11 cellular contexts compared by ENCODE assay signal in genomic region chr15:79965836-79966630, GRCh38. TPM values are rescaled to one million over a fixed set of nuclear protein-coding genes. Genes with fewer than 3 reads are reported as not detected.
DNase-seq lines count a peak whose midpoint lies in the region; ATAC-seq, FAIRE-seq and TF ChIP-seq lines count a peak whose summit lies in the region.
"Had no signal": no experiment of that assay in that cellular context is flagged by ENCODE, and none has a peak within 500 bp of the region (broad histone marks: within the 10 kb centered on the region; RNA-seq: fewer than 3 reads in every experiment).

No MANE protein-coding gene starts in this region.

- no TSS peak for BruUV-seq in OCI-LY7 (replicated peaks; lab: Mats Ljungman, UMichigan)

- no peaks in the 10 kb centered on the region for H3K9me3 Mint-ChIP-seq in endothelial cell (ENCODE audit: unreplicated experiment)

- POLR2A ChIA-PET in A549 (lab: Yijun Ruan, JAX) (interaction anchor here (3.8 kb wide), 1 partner anchor 43 kb away, joined by 33 read pairs; no protein-coding TSS in a partner anchor), OCI-LY7 (lab: Charles Lee) (interaction anchor here (4.3 kb wide), 1 partner anchor 43 kb away, joined by 21 read pairs; no protein-coding TSS in a partner anchor)

- no peaks in the 10 kb centered on the region for H3K36me3 Mint-ChIP-seq in endothelial cell (ENCODE audit: low read depth, unreplicated experiment)

- TF ChIP-seq RAD21 in A549 (conservative IDR thresholded peaks at IDR 0.05 in 1 of 2, IDR thresholded peaks at IDR 0.05 in 1 of 2), result peak in 1 of 2 experiments; percentile 16; a peak in 1 of 5 replicates

- WGBS in A549 (ENCODE audit: missing lambda C conversion rate), result 2% methylated on average over 4 of the region's 4 CpGs

- H3K27ac ChIP-seq in A549 (peak overlapping the region; percentile 79 to 80), OCI-LY7 (ENCODE audit: low read depth, low read length, poor library complexity, severe bottlenecking) (no peak overlapping the region)

- H2AFZ ChIP-seq in OCI-LY7 (ENCODE audit: low read length), result peak overlapping the region; percentile 97; the same call in 1 of the 2 replicates

- H3K79me2 ChIP-seq in OCI-LY7 (ENCODE audit: insufficient read depth, low read depth, low read length), result no peaks in the 10 kb centered on the region

- H3K27me3 Mint-ChIP-seq in endothelial cell (ENCODE audit: unreplicated experiment), result no peaks in the 10 kb centered on the region

- TF ChIP-seq CTCF in A549 (IDR thresholded peaks at IDR 0.05), result no peak
- TF ChIP-seq CTCF in GM12864 (IDR thresholded peaks at IDR 0.05; ENCODE audit: low read depth, low read length, missing control alignments), result no peak
- no peak for TF ChIP-seq CTCF in OCI-LY7 (conservative IDR thresholded peaks at IDR 0.05; ENCODE audit: low read length)
- TF ChIP-seq CTCF in endothelial cell (IDR thresholded peaks at IDR 0.05; ENCODE audit: unreplicated experiment), result no peak

- H3K4me1 Mint-ChIP-seq in endothelial cell (ENCODE audit: unreplicated experiment), result peaks cover 36% of the 10 kb centered on the region

- TF ChIP-seq POLR2A in A549 (IDR thresholded peaks at IDR 0.05; ENCODE audit: low read length), result no peak

- no peaks in the 10 kb centered on the region for H4K20me1 ChIP-seq in OCI-LY7 (ENCODE audit: insufficient read depth, low read length)

- H3K4me2 ChIP-seq in A549, result peak overlapping the region; percentile 83
- no peak overlapping the region for H3K4me2 ChIP-seq in OCI-LY7 (ENCODE audit: low read length)

- CTCF ChIA-PET in A549 (lab: Yijun Ruan, JAX) (interaction anchor here (0.8 to 1.9 kb wide), 2 partner anchors 27 to 67 kb away, joined by 3 to 9 read pairs; no protein-coding TSS in a partner anchor), OCI-LY7 (lab: Charles Lee; ENCODE audit: unreplicated experiment) (no interaction called here)

- no peak overlapping the region for H3K4me3 Mint-ChIP-seq in endothelial cell (ENCODE audit: unreplicated experiment)

- H3K9me3 ChIP-seq in A549 (no peaks in the 10 kb centered on the region), OCI-LY7 (ENCODE audit: low read length) (no peaks in the 10 kb centered on the region)

- H3K4me1 ChIP-seq in A549 (peaks cover 71% of the 10 kb centered on the region), OCI-LY7 (ENCODE audit: insufficient read depth, low read length, poor library complexity, severe bottlenecking) (peaks cover 41% of the 10 kb centered on the region)

- peak in 1 of 2 experiments; percentile 92 for DNase-seq in A549 (ENCODE audit: low read depth in 1 of 2, low spot score in 1 of 2)
- peak; percentile 64 for DNase-seq in GM12864 (ENCODE audit: low read depth)
- DNase-seq in OCI-LY7 (ENCODE audit: low spot score), result no peak
- no peak for DNase-seq in endothelial cell (ENCODE audit: low spot score)
- no peak for DNase-seq in NK-92 treated with Interleukin-12 subunit alpha and Interleukin-12 subunit beta, amount 100 ng/mL, for 24 hours (lab: John Stamatoyannopoulos, UW)
- DNase-seq in HuH-7.5 (ENCODE audit: low spot score), result no peak
- DNase-seq in NCI-H1092 (lab: John Stamatoyannopoulos, UW), result no peak
- no peak for DNase-seq in activated effector memory CD4-positive, alpha-beta T cell treated with anti-CD3 and anti-CD28 coated beads, Interleukin-2, amount 50 U/mL, for 16 hours
- DNase-seq: MM.1S, NCI-H82 had no signal

- peak; percentile 75 to 86 for ATAC-seq in A549
- ATAC-seq: sciatic nerve had no signal

- peak overlapping the region; percentile 58 for H3K27ac Mint-ChIP-seq in endothelial cell (ENCODE audit: unreplicated experiment)

- intact Hi-C loops in OCI-LY7 (cut with micrococcal nuclease; ENCODE audit: unreplicated experiment), result no loop called here

- no peaks in the 10 kb centered on the region for H3K36me3 ChIP-seq in OCI-LY7 (ENCODE audit: insufficient read depth, low read length)

- H3K4me3 ChIP-seq in A549 (0 out of 3 replicates have a peak overlapping the region, but pooled peaks have one; percentile 11), GM12864 (ENCODE audit: low read depth, low read length) (peak overlapping the region; percentile 50), OCI-LY7 (ENCODE audit: low read depth, low read length, poor library complexity, severe bottlenecking) (no peak overlapping the region)

- no peaks in the 10 kb centered on the region for H3K9me2 ChIP-seq in OCI-LY7 (ENCODE audit: insufficient read depth, low read length)

- peak in 1 of 2 experiments; percentile 24; a peak in 1 of 5 replicates for TF ChIP-seq EP300 in A549 (IDR thresholded peaks at IDR 0.05)

- peak; percentile 93 for FAIRE-seq in A549 (lab: Jason Lieb, UNC)

TF ChIP-seq in A549, 52 proteins besides CTCF, POLR2A, EP300 and RAD21:
- no peak; the same call in 1 of the 2 replicates for TF ChIP-seq EHMT2 (IDR thresholded peaks at IDR 0.05; ENCODE audit: low read depth)
- TF ChIP-seq JUN (IDR thresholded peaks at IDR 0.05), result 0 out of 5 replicates have a peak, but pooled peaks of 1 of the 2 experiments have one; percentile 34
- peak; percentile 35; the same call in 1 of the 2 replicates for TF ChIP-seq PBX3 (IDR thresholded peaks at IDR 0.05)
- TF ChIP-seq MAFK (IDR thresholded peaks at IDR 0.05; ENCODE audit: partially characterized antibody), result peak; percentile 93
- peak; percentile 18; the same call in 1 of the 2 replicates for TF ChIP-seq HOXB13 (CRISPR knock-in tag; IDR thresholded peaks at IDR 0.05; ENCODE audit: low read depth)
- TF ChIP-seq MAX (IDR thresholded peaks at IDR 0.05), result peak; percentile 87
- 0 out of 2 replicates have a peak, but pooled peaks have one; percentile 7 for TF ChIP-seq FOSL2 (IDR thresholded peaks at IDR 0.05)
- TF ChIP-seq FOSL2 (CRISPR knock-in tag; IDR thresholded peaks at IDR 0.05), result peak; percentile 91
- peak; percentile 77; the same call in 1 of the 2 replicates for TF ChIP-seq GATA3 (IDR thresholded peaks at IDR 0.05; ENCODE audit: borderline replicate concordance)
- TF ChIP-seq CEBPB (IDR thresholded peaks at IDR 0.05), result peak in 1 of 2 experiments; percentile 43; a peak in 1 of 4 replicates
- TF ChIP-seq SREBF2 (IDR thresholded peaks at IDR 0.05), result no peak

RNA-seq across cellular contexts. Expression of gene BCL2A1, which starts 5.0 kb away (rescaled TPM):
- polyA plus RNA-seq in A549 (2011; rRNA removed), result 14.5 and 20.1 TPM in 2 replicates
- polyA plus RNA-seq in A549 (2012; cell fraction: cytosol; rRNA removed), result 21.5 and 23.6 TPM in 2 replicates
- 7.1 and 9.2 TPM in 2 replicates for polyA plus RNA-seq in A549 (2012; cell fraction: nucleus; rRNA removed)
- polyA plus RNA-seq in A549 (2017; fragmentation: RNase III; extraction: RNeasy Plus Mini Kit Qiagen cat#74134 plus additional on column Dnase treatment), result 14.0 to 31.3 TPM (median 19.6 TPM) in 3 replicates
- polyA minus RNA-seq in A549 (2011; rRNA and poly(A)+ RNA removed), result 4.5 and 6.2 TPM in 2 replicates
- 0.85 and 2.2 TPM in 2 replicates for total RNA-seq in OCI-LY7 (2014; rRNA removed; shearing (Covaris generic))
- 2.3 and 4.5 TPM in 2 replicates for total RNA-seq in OCI-LY7 (2022)
- 2.1 TPM for total RNA-seq in endothelial cell (ENCODE audit: unreplicated experiment)
